Comparison of ENCODE assay signal across 2 cellular contexts in genomic region chr7:127342596-127342995, GRCh38.
A peak's percentile ranks its signal among the peaks of the same experiment; 100 is the strongest.
TF ChIP-seq lines count a peak whose summit lies in the region.

No MANE protein-coding gene starts in this region.

TF ChIP-seq in GM23338, 12 proteins besides CTCF, POLR2A, EP300 and RAD21:
- TF ChIP-seq REST (IDR thresholded peaks at IDR 0.05; ENCODE audit: unreplicated experiment): peak; percentile 58
- no peak for TF ChIP-seq ETS1 (IDR thresholded peaks at IDR 0.05)

TF ChIP-seq in Ishikawa, 13 proteins besides CTCF, POLR2A, EP300 and RAD21:
- peak; percentile 73 for TF ChIP-seq REST (IDR thresholded peaks at IDR 0.05; ENCODE audit: low read depth)
- no peak for TF ChIP-seq USF1 (IDR thresholded peaks at IDR 0.05)
TF ChIP-seq in Ishikawa: peak in this region for 1.
